ENCODE assay signal across 2 cellular contexts in the genomic region with DNA sequence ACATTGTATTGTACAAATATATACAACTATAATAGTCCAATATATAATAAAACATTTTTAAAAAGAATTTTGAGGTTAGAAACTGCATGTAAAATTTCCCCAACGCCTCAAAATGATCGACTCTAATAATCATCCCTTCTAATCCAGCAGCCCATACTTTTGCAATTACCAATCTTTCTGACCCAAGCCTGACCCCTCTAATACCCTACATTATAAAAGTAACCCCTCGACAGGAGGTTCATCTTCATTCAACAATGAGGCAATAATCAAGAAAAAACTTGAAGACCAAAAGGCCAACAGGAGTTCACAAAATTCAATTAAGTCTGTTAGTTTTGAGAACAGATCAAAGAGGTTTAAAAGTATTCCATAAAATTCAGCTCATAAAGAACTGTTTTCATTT.
TF ChIP-seq lines count a peak whose summit lies in the region.

No MANE protein-coding gene starts in this region.

TF ChIP-seq in A549, 52 proteins besides CTCF, POLR2A, EP300 and RAD21:
- no peak for TF ChIP-seq KDM1A (IDR thresholded peaks at IDR 0.05; ENCODE audit: low read depth)
- TF ChIP-seq, protein P1, sequence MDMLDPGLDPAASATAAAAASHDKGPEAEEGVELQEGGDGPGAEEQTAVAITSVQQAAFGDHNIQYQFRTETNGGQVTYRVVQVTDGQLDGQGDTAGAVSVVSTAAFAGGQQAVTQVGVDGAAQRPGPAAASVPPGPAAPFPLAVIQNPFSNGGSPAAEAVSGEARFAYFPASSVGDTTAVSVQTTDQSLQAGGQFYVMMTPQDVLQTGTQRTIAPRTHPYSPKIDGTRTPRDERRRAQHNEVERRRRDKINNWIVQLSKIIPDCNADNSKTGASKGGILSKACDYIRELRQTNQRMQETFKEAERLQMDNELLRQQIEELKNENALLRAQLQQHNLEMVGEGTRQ (IDR thresholded peaks at IDR 0.05) = no peak
- no peak for TF ChIP-seq FOSB (CRISPR knock-in tag; IDR thresholded peaks at IDR 0.05)
- TF ChIP-seq, protein P2, sequence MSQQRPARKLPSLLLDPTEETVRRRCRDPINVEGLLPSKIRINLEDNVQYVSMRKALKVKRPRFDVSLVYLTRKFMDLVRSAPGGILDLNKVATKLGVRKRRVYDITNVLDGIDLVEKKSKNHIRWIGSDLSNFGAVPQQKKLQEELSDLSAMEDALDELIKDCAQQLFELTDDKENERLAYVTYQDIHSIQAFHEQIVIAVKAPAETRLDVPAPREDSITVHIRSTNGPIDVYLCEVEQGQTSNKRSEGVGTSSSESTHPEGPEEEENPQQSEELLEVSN (IDR thresholded peaks at IDR 0.05; ENCODE audit: borderline replicate concordance, low read depth) = no peak
- TF ChIP-seq, protein P3, sequence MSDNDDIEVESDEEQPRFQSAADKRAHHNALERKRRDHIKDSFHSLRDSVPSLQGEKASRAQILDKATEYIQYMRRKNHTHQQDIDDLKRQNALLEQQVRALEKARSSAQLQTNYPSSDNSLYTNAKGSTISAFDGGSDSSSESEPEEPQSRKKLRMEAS (IDR thresholded peaks at IDR 0.05) = no peak
- no peak for TF ChIP-seq CBX2 (IDR thresholded peaks at IDR 0.05; ENCODE audit: borderline replicate concordance, low read depth)
- no peak for TF ChIP-seq RARB (CRISPR knock-in tag; IDR thresholded peaks at IDR 0.05)
- no peak for TF ChIP-seq RCOR1 (IDR thresholded peaks at IDR 0.05; ENCODE audit: low read depth, low read length)
- TF ChIP-seq HOXB5 (CRISPR knock-in tag; IDR thresholded peaks at IDR 0.05) = no peak
- no peak for TF ChIP-seq EHMT2 (IDR thresholded peaks at IDR 0.05; ENCODE audit: low read depth)
- TF ChIP-seq CHD2 (IDR thresholded peaks at IDR 0.05; ENCODE audit: low read length, partially characterized antibody) = no peak
- TF ChIP-seq RFX5 (IDR thresholded peaks at IDR 0.05) = no peak
- TF ChIP-seq NPAS2 (CRISPR knock-in tag; IDR thresholded peaks at IDR 0.05; ENCODE audit: borderline replicate concordance) = no peak
- TF ChIP-seq ZC3H11A (IDR thresholded peaks at IDR 0.05) = no peak
- no peak for TF ChIP-seq RNF2 (IDR thresholded peaks at IDR 0.05; ENCODE audit: borderline replicate concordance, low read depth)

TF ChIP-seq in IMR-90, 13 proteins besides CTCF, POLR2A, EP300 and RAD21:
- no peak for TF ChIP-seq MAFK (IDR thresholded peaks at IDR 0.05; ENCODE audit: low read depth, low read length)
- no peak for TF ChIP-seq CHD1 (IDR thresholded peaks at IDR 0.05; ENCODE audit: low read depth, low read length)
- TF ChIP-seq MAZ (IDR thresholded peaks at IDR 0.05; ENCODE audit: borderline replicate concordance, low read depth, low read length) = no peak
- no peak for TF ChIP-seq RCOR1 (IDR thresholded peaks at IDR 0.05; ENCODE audit: insufficient replicate concordance, low read length)
- no peak for TF ChIP-seq FOS (IDR thresholded peaks at IDR 0.05; ENCODE audit: low read depth, low read length)
- TF ChIP-seq, protein P4, sequence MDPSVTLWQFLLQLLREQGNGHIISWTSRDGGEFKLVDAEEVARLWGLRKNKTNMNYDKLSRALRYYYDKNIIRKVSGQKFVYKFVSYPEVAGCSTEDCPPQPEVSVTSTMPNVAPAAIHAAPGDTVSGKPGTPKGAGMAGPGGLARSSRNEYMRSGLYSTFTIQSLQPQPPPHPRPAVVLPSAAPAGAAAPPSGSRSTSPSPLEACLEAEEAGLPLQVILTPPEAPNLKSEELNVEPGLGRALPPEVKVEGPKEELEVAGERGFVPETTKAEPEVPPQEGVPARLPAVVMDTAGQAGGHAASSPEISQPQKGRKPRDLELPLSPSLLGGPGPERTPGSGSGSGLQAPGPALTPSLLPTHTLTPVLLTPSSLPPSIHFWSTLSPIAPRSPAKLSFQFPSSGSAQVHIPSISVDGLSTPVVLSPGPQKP (IDR thresholded peaks at IDR 0.05; ENCODE audit: borderline replicate concordance, low read depth, low read length) = no peak
- TF ChIP-seq, protein P1 (IDR thresholded peaks at IDR 0.05; ENCODE audit: low read depth, low read length) = no peak
- no peak for TF ChIP-seq SMC3 (IDR thresholded peaks at IDR 0.05; ENCODE audit: low read depth, low read length)
- no peak for TF ChIP-seq MXI1 (IDR thresholded peaks at IDR 0.05; ENCODE audit: borderline replicate concordance, low read depth, low read length)
- no peak for TF ChIP-seq CEBPB (IDR thresholded peaks at IDR 0.05; ENCODE audit: low read depth, low read length)
- TF ChIP-seq BHLHE40 (IDR thresholded peaks at IDR 0.05; ENCODE audit: low read depth, low read length) = no peak
